Comparison of ENCODE assay signal across 23 cellular contexts in the genomic region with DNA sequence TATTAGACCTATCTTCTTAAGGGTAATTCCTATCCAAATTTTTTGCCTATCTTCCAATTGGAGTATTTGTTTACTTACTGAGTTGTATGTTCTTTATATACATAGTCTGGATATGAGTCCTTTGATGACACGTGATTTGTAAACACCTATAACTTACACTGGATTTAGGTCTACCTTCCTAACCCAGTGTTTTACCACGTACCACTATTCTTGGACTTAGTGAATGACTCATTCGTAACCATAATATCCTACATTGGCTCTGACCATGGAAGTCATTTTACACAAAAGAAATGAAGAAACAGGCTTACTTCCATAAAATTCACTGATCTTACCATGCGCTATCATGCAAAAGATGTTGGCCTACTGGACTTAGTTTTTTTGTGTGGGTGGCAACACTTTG.
"Had no signal": no experiment of that assay in that cellular context is flagged by ENCODE, and none has a peak within 500 bp of the region (broad histone marks: within the 10 kb centered on the region; RNA-seq: fewer than 3 reads in every experiment).

No MANE protein-coding gene starts in this region.

- H3K4me1 Mint-ChIP-seq: brain; central memory CD8-positive, alpha-beta T cell; immature natural killer cell; natural killer cell; stimulated activated memory B cell treated with anti-CD40 and anti-IgM and Interleukin-4, amounts not matched to agents 10 μg/mL and 1 μg/mL and 100 μg/mL, for 72 hours had no signal

- H3K4me3 Mint-ChIP-seq: activated CD4-positive, alpha-beta T cell treated with anti-CD3 and anti-CD28 coated beads, Interleukin-2, amount 10 ng/mL, durations not matched to agents 7 days and 5 days; activated CD8-positive, alpha-beta T cell treated with anti-CD3 and anti-CD28 coated beads, Interleukin-2, amount 10 ng/mL, durations not matched to agents 7 days and 5 days; activated naive CD8-positive, alpha-beta T cell treated with anti-CD3 and anti-CD28 coated beads, Interleukin-2, amount 10 ng/mL, durations not matched to agents 7 days and 5 days; activated T-cell treated with anti-CD3 and anti-CD28 coated beads, Interleukin-2, amount 50 U/mL, for 24 hours; brain; central memory CD8-positive, alpha-beta T cell; immature natural killer cell; natural killer cell; stimulated activated memory B cell treated with anti-CD40 and anti-IgM and Interleukin-4, amounts not matched to agents 10 μg/mL and 1 μg/mL and 100 μg/mL, for 72 hours had no signal

- H3K27me3 ChIP-seq: colonic mucosa, neutrophil, right lobe of liver, testis, upper lobe of left lung had no signal

- DNase-seq: activated CD4-positive, alpha-beta T cell treated with anti-CD3 and anti-CD28 coated beads, Interleukin-2, amount 10 ng/mL, durations not matched to agents 7 days and 5 days; activated CD8-positive, alpha-beta T cell treated with anti-CD3 and anti-CD28 coated beads, Interleukin-2, amount 10 ng/mL, durations not matched to agents 7 days and 5 days; activated naive CD4-positive, alpha-beta T cell treated with Interleukin-2 at 50 U/mL for 16 hours; activated naive CD8-positive, alpha-beta T cell treated with anti-CD3 and anti-CD28 coated beads, Interleukin-2, amount 10 ng/mL, durations not matched to agents 7 days and 5 days; activated T-cell treated with anti-CD3 and anti-CD28 coated beads, Interleukin-2, amount 50 U/mL, for 24 hours; amygdala; colonic mucosa; immature natural killer cell; mesendoderm; natural killer cell; right lobe of liver; stimulated activated CD4-positive, alpha-beta T cell treated with anti-CD3 and anti-CD28 coated beads, Interleukin-4, amount 100 ng/mL, for 1 hour; testis; upper lobe of left lung had no signal

- H3K4me1 ChIP-seq: colonic mucosa, parathyroid adenoma, right lobe of liver, testis, upper lobe of left lung had no signal

- H3K9ac ChIP-seq: parathyroid adenoma had no signal

- FAIRE-seq: endometrium had no signal

- H3K36me3 ChIP-seq: colonic mucosa had no signal

- H3K27ac ChIP-seq: colonic mucosa, neutrophil, parathyroid adenoma, right lobe of liver, testis, upper lobe of left lung had no signal

- H2AFZ ChIP-seq: parathyroid adenoma had no signal

- H3K9me3 Mint-ChIP-seq: activated CD4-positive, alpha-beta T cell treated with anti-CD3 and anti-CD28 coated beads, Interleukin-2, amount 10 ng/mL, durations not matched to agents 7 days and 5 days; activated T-cell treated with anti-CD3 and anti-CD28 coated beads, Interleukin-2, amount 50 U/mL, for 24 hours; activated T-helper 2 cell treated with anti-CD3 and anti-CD28 coated beads, Interferon-gamma antibody, Interleukin-2, Interleukin-4, amounts not matched to agents 10 μg/mL and 5 μg/mL and 100 μg/mL, durations not matched to agents 14 hours and 24 hours and 36 hours; brain; central memory CD8-positive, alpha-beta T cell; immature natural killer cell; natural killer cell; stimulated activated memory B cell treated with anti-CD40 and anti-IgM and Interleukin-4, amounts not matched to agents 10 μg/mL and 1 μg/mL and 100 μg/mL, for 72 hours had no signal

- H3K27ac Mint-ChIP-seq: activated CD4-positive, alpha-beta T cell treated with anti-CD3 and anti-CD28 coated beads, Interleukin-2, amount 10 ng/mL, durations not matched to agents 7 days and 5 days; activated CD8-positive, alpha-beta T cell treated with anti-CD3 and anti-CD28 coated beads, Interleukin-2, amount 10 ng/mL, durations not matched to agents 7 days and 5 days; activated naive CD8-positive, alpha-beta T cell treated with anti-CD3 and anti-CD28 coated beads, Interleukin-2, amount 10 ng/mL, durations not matched to agents 7 days and 5 days; activated T-cell treated with anti-CD3 and anti-CD28 coated beads, Interleukin-2, amount 50 U/mL, for 24 hours; activated T-helper 2 cell treated with anti-CD3 and anti-CD28 coated beads, Interferon-gamma antibody, Interleukin-2, Interleukin-4, amounts not matched to agents 10 μg/mL and 5 μg/mL and 100 μg/mL, durations not matched to agents 14 hours and 24 hours and 36 hours; brain; natural killer cell; stimulated activated memory B cell treated with anti-CD40 and anti-IgM and Interleukin-4, amounts not matched to agents 10 μg/mL and 1 μg/mL and 100 μg/mL, for 72 hours had no signal

- H3K4me2 ChIP-seq: smooth muscle cell had no signal

- H3K4me3 ChIP-seq: colonic mucosa, right lobe of liver, smooth muscle cell, testis, upper lobe of left lung had no signal

- ATAC-seq: activated CD4-positive, CD25-positive, alpha-beta regulatory T cell treated with anti-CD3 and anti-CD28 coated beads, Interleukin-2, amount 50 U/mL, for 24 hours; activated CD8-positive, alpha-beta T cell treated with anti-CD3 and anti-CD28 coated beads, Interleukin-2, amount 10 ng/mL, durations not matched to agents 7 days and 5 days; natural killer cell; right lobe of liver; stimulated activated memory B cell treated with anti-CD40 and anti-IgM and Interleukin-4, amounts not matched to agents 10 μg/mL and 1 μg/mL and 100 μg/mL, for 72 hours had no signal

- H3K9me3 ChIP-seq: colonic mucosa, neutrophil, right lobe of liver, testis, upper lobe of left lung had no signal

- H3K27me3 Mint-ChIP-seq: activated CD4-positive, alpha-beta T cell treated with anti-CD3 and anti-CD28 coated beads, Interleukin-2, amount 10 ng/mL, durations not matched to agents 7 days and 5 days; activated naive CD8-positive, alpha-beta T cell treated with anti-CD3 and anti-CD28 coated beads, Interleukin-2, amount 10 ng/mL, durations not matched to agents 7 days and 5 days; activated T-cell treated with anti-CD3 and anti-CD28 coated beads, Interleukin-2, amount 50 U/mL, for 24 hours; brain; central memory CD8-positive, alpha-beta T cell; stimulated activated memory B cell treated with anti-CD40 and anti-IgM and Interleukin-4, amounts not matched to agents 10 μg/mL and 1 μg/mL and 100 μg/mL, for 72 hours had no signal

- H3K79me2 ChIP-seq: parathyroid adenoma had no signal
